9 cellular contexts compared by ENCODE assay signal in genomic region chr11:71453911-71454304, GRCh38. TPM values are rescaled to one million over a fixed set of nuclear protein-coding genes. Genes with fewer than 3 reads are reported as not detected.
A peak's percentile ranks its signal among the peaks of the same experiment; 100 is the strongest.
DNase-seq lines count a peak whose midpoint lies in the region; ATAC-seq, FAIRE-seq and TF ChIP-seq lines count a peak whose summit lies in the region.
"Had no signal": no experiment of that assay in that cellular context is flagged by ENCODE, and none has a peak within 500 bp of the region (broad histone marks: within the 10 kb centered on the region; RNA-seq: fewer than 3 reads in every experiment).

No MANE protein-coding gene starts in this region.

- 37 to 41% methylated on average over 7 of the region's 7 CpGs for WGBS in upper lobe of left lung, 2 donors

- H3K9ac ChIP-seq in astrocyte (ENCODE audit: low read length) = peak overlapping the region; percentile 89

- peak overlapping the region; percentile 86 for H3K27ac Mint-ChIP-seq in activated naive CD4-positive, alpha-beta T cell treated with anti-CD3 and anti-CD28 coated beads, Interleukin-2, amount 10 ng/mL, durations not matched to agents 7 days and 5 days
- no peak overlapping the region for H3K27ac Mint-ChIP-seq in astrocyte (ENCODE audit: unreplicated experiment)

- H3K27me3 Mint-ChIP-seq in activated naive CD4-positive, alpha-beta T cell treated with anti-CD3 and anti-CD28 coated beads, Interleukin-2, amount 10 ng/mL, durations not matched to agents 7 days and 5 days = no peaks in the 10 kb centered on the region
- H3K27me3 Mint-ChIP-seq in astrocyte (ENCODE audit: low read depth, unreplicated experiment) = no peaks in the 10 kb centered on the region

- H3K27me3 ChIP-seq in astrocyte (ENCODE audit: insufficient read depth, low read length) (no peaks in the 10 kb centered on the region), lower lobe of right lung (ENCODE audit: low read depth) (no peaks in the 10 kb centered on the region), upper lobe of left lung (no peaks in the 10 kb centered on the region)

- no peak for DNase-seq in activated naive CD4-positive, alpha-beta T cell treated with anti-CD3 and anti-CD28 coated beads, Interleukin-2, amount 10 ng/mL, durations not matched to agents 7 days and 5 days
- no peak for DNase-seq in activated naive CD4-positive, alpha-beta T cell treated with anti-CD3 and anti-CD28 coated beads, Interleukin-2, amount 50 U/mL, for 16 hours
- DNase-seq in astrocyte (ENCODE audit: low read depth) = no peak
- no peak for DNase-seq in lower lobe of right lung
- no peak for DNase-seq in upper lobe of left lung
- DNase-seq in NCI-H1436 (lab: John Stamatoyannopoulos, UW) = no peak
- DNase-seq: GF-D8 had no signal

- peaks cover 55% of the 10 kb centered on the region for H3K36me3 Mint-ChIP-seq in activated naive CD4-positive, alpha-beta T cell treated with anti-CD3 and anti-CD28 coated beads, Interleukin-2, amount 10 ng/mL, durations not matched to agents 7 days and 5 days
- peaks cover 17% of the 10 kb centered on the region for H3K36me3 Mint-ChIP-seq in astrocyte (ENCODE audit: low read depth, unreplicated experiment)

- H3K36me3 ChIP-seq in astrocyte (ENCODE audit: insufficient read depth, low read length) (peaks cover 20% of the 10 kb centered on the region), lower lobe of right lung (peaks cover 41% of the 10 kb centered on the region), upper lobe of left lung (peaks cover 20 to 40% (median 35%) of the 10 kb centered on the region in 4 donors)

- no peak for TF ChIP-seq POLR2A in upper lobe of left lung (IDR thresholded peaks at IDR 0.05)

- no peak overlapping the region for H2AFZ ChIP-seq in astrocyte (ENCODE audit: low read depth, low read length)

- FAIRE-seq in astrocyte (lab: Jason Lieb, UNC) = no peak

- H3K79me2 ChIP-seq in astrocyte (ENCODE audit: insufficient read depth, low read length) = peaks cover 28% of the 10 kb centered on the region

- H3K4me2 ChIP-seq in astrocyte (ENCODE audit: low read length) = peak overlapping the region; percentile 96

- no peak for TF ChIP-seq EP300 in upper lobe of left lung (IDR thresholded peaks at IDR 0.05)

- H4K20me1 ChIP-seq in astrocyte (ENCODE audit: insufficient read depth, low read length) = peaks cover 39% of the 10 kb centered on the region

- H3K27ac ChIP-seq in astrocyte (ENCODE audit: low read depth, low read length) (no peak overlapping the region), lower lobe of right lung (peak overlapping the region; percentile 89), upper lobe of left lung (peak overlapping the region in 2 of 4 donors; percentile 89 to 93)

- peak overlapping the region; percentile 95 for H3K4me3 Mint-ChIP-seq in activated naive CD4-positive, alpha-beta T cell treated with anti-CD3 and anti-CD28 coated beads, Interleukin-2, amount 10 ng/mL, durations not matched to agents 7 days and 5 days
- peak overlapping the region; percentile 94 for H3K4me3 Mint-ChIP-seq in astrocyte (ENCODE audit: unreplicated experiment)

- H3K4me1 Mint-ChIP-seq in activated naive CD4-positive, alpha-beta T cell treated with anti-CD3 and anti-CD28 coated beads, Interleukin-2, amount 10 ng/mL, durations not matched to agents 7 days and 5 days = peaks cover 64% of the 10 kb centered on the region
- H3K4me1 Mint-ChIP-seq in astrocyte (ENCODE audit: low read depth, unreplicated experiment) = peaks cover 10% of the 10 kb centered on the region

- CTCF ChIA-PET in activated naive CD4-positive, alpha-beta T cell treated with anti-CD3 and anti-CD28 coated beads, Interleukin-2, amount 10 ng/mL, durations not matched to agents 7 days and 5 days (lab: Charles Lee) = interaction anchor here (0.6 to 1.8 kb wide), 3 partner anchors 8 to 14 kb away, joined by 3 to 4 read pairs (median 3); no protein-coding TSS in a partner anchor

- H3K9me3 ChIP-seq in astrocyte (ENCODE audit: insufficient read depth, low read depth, low read length) = no peaks in the 10 kb centered on the region
- H3K9me3 ChIP-seq in lower lobe of right lung = no peaks in the 10 kb centered on the region
- no peaks in the 10 kb centered on the region for H3K9me3 ChIP-seq in upper lobe of left lung

- intact Hi-C loops in lower lobe of right lung (cut with DNase I) = no loop called here

- H3K9me3 Mint-ChIP-seq in activated naive CD4-positive, alpha-beta T cell treated with anti-CD3 and anti-CD28 coated beads, Interleukin-2, amount 10 ng/mL, durations not matched to agents 7 days and 5 days = no peaks in the 10 kb centered on the region
- no peaks in the 10 kb centered on the region for H3K9me3 Mint-ChIP-seq in astrocyte (ENCODE audit: unreplicated experiment)

- ATAC-seq in lower lobe of right lung (no peak), upper lobe of left lung (ENCODE audit: low FRiP score in 2 of 2) (no peak), HG03095 (IDR thresholded peaks at IDR 0.05; ENCODE audit: unreplicated experiment) (no peak), GM19324 (IDR thresholded peaks at IDR 0.05; ENCODE audit: low FRiP score, unreplicated experiment) (no peak)

- no peak for TF ChIP-seq CTCF in astrocyte (IDR thresholded peaks at IDR 0.05; ENCODE audit: insufficient read depth, low read depth, low read length)
- no peak for TF ChIP-seq CTCF in lower lobe of right lung (IDR thresholded peaks at IDR 0.05)
- TF ChIP-seq CTCF in upper lobe of left lung (IDR thresholded peaks at IDR 0.05) = no peak

- H3K4me3 ChIP-seq in astrocyte (ENCODE audit: insufficient read depth, low read depth, low read length) = peak overlapping the region; percentile 91
- H3K4me3 ChIP-seq in lower lobe of right lung = peak overlapping the region; percentile 98
- peak overlapping the region; percentile 76 to 95 (median 79) for H3K4me3 ChIP-seq in upper lobe of left lung

- H3K4me1 ChIP-seq in astrocyte (ENCODE audit: insufficient read depth, low read length) (peaks cover 19% of the 10 kb centered on the region), lower lobe of right lung (peaks cover 41% of the 10 kb centered on the region), upper lobe of left lung (peaks cover 29 to 41% (median 36%) of the 10 kb centered on the region in 4 donors)

RNA-seq across cellular contexts. Expression of gene NADSYN1, which starts 0.9 kb away (rescaled TPM):
- total RNA-seq in astrocyte (84.7 and 87.9 TPM in 2 replicates), lower lobe of right lung (95.0 TPM), upper lobe of left lung (100 to 1,000 TPM in 2 of 6 donors, 10 to 100 TPM in 4; 46.8 to 248 (median 79.5) TPM)

RNA-seq across cellular contexts. Expression of gene DHCR7, which starts 5.7 kb away (rescaled TPM):
- total RNA-seq in astrocyte = 76.1 and 92.8 TPM in 2 replicates
- 64.2 TPM for total RNA-seq in lower lobe of right lung
- 10 to 100 TPM in 5 of 6 donors, 1 to 10 TPM in 1; 5.2 to 96.1 (median 66.4) TPM for total RNA-seq in upper lobe of left lung
